8 cellular contexts compared by ENCODE assay signal in the genomic region with DNA sequence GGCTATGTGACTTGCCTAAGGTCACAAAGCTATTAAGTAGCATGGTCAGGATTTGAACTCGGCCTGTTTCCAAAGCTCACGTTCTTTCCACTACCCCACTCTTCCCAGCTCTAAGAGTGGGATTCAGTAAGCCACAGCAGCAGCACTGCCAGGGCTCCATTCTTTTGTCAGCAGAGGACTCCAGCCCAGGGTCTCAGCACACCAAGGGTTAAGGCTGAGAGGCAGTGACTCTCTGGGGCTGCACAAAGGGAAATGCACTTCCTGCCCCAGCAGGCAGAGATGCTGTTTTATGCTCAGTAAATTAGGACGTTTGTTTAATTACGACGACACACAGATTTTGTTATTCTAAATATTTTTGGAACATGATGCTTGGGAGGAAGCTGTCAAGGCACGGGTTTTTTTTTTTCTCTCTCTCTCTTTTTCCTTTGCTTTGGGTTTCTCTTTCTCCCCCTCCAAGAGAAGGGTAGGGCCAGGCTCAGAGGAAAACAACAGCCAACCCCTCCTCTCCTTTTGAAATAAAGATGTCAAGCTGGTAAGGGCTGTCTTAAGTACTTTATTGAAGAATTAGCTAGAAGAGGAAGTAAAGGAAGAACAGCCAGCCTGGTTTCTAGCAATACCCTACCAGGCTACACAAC. TPM values are rescaled to one million over a fixed set of nuclear protein-coding genes. Genes with fewer than 3 reads are reported as not detected.
DNase-seq lines count a peak whose midpoint lies in the region; FAIRE-seq and TF ChIP-seq lines count a peak whose summit lies in the region.

No MANE protein-coding gene starts in this region.

- H3K36me3 ChIP-seq in ACC112 (ENCODE audit: insufficient read depth, low read length) (peaks cover 3% of the 10 kb centered on the region; the same call in 1 of the 2 replicates), endodermal cell (ENCODE audit: control insufficient read depth, insufficient read depth, low read length) (peaks cover 50% of the 10 kb centered on the region)

- H3K4me1 ChIP-seq in ACC112 (ENCODE audit: control insufficient read depth, insufficient read depth, low read length, unreplicated experiment) (peaks cover 21% of the 10 kb centered on the region), endodermal cell (ENCODE audit: control insufficient read depth, insufficient read depth, low read length) (peaks cover 8% of the 10 kb centered on the region)

- peak overlapping the region; percentile 83 for H3K9ac ChIP-seq in endodermal cell (ENCODE audit: extremely low read depth, low read length, poor library complexity, severe bottlenecking)

- peak overlapping the region; percentile 94 for H3K4me3 ChIP-seq in ACC112 (ENCODE audit: low read depth, low read length)
- peak overlapping the region; percentile 96 for H3K4me3 ChIP-seq in endodermal cell (ENCODE audit: low read length)

- H3K27ac ChIP-seq in ACC112 (ENCODE audit: low read depth, low read length) = peak overlapping the region; percentile 74
- peak overlapping the region; percentile 88 for H3K27ac ChIP-seq in endodermal cell (ENCODE audit: low read depth, low read length)

- DNase-seq in GM19239 (ENCODE audit: insufficient read length, low spot score) (no peak), T-helper 2 cell (peak in 3 of 5 experiments; percentile 51 to 81 (median 63)), endodermal cell (peak; percentile 75), NCI-H1694 (lab: John Stamatoyannopoulos, UW) (no peak), mesenteric fat pad (ENCODE audit: low spot score) (no peak), 8988T (no peak)

- H2AFZ ChIP-seq in ACC112 (ENCODE audit: low read length, unreplicated experiment) = no peak overlapping the region

- H3K27ac Mint-ChIP-seq in endodermal cell (peak overlapping the region; percentile 87), nephron (peak overlapping the region; percentile 91 to 94 (median 93))

- H3K4me3 Mint-ChIP-seq in endodermal cell (peak overlapping the region; percentile 84), nephron (peak overlapping the region; percentile 82 to 92 (median 89))

- H3K36me3 Mint-ChIP-seq in endodermal cell (ENCODE audit: low read depth) (peaks cover 19% of the 10 kb centered on the region), nephron (ENCODE audit: low read depth) (peaks cover 14% of the 10 kb centered on the region)

- 36 to 51% methylated on average over 2 to 5 of the region's 6 CpGs for WGBS in endodermal cell (ENCODE audit: insufficient coverage in 1 of 2, insufficient read length in 1 of 2), 2 experiments

- no peaks in the 10 kb centered on the region for H3K27me3 Mint-ChIP-seq in endodermal cell (ENCODE audit: insufficient read depth)
- no peaks in the 10 kb centered on the region for H3K27me3 Mint-ChIP-seq in nephron (ENCODE audit: low read depth)

- TF ChIP-seq CTCF in endodermal cell (conservative IDR thresholded peaks at IDR 0.05) (peak; percentile 27), nephron (IDR thresholded peaks at IDR 0.05; ENCODE audit: unreplicated experiment in 3 of 3) (peak in 1 of 3 experiments; percentile 31)

- peak; percentile 62 for FAIRE-seq in GM19239 (lab: Jason Lieb, UNC)

- H3K9me3 ChIP-seq in endodermal cell (ENCODE audit: control insufficient read depth, low read length) = no peaks in the 10 kb centered on the region

- H3K27me3 ChIP-seq in ACC112 (ENCODE audit: insufficient read depth, low read length) = no peaks in the 10 kb centered on the region
- no peaks in the 10 kb centered on the region for H3K27me3 ChIP-seq in endodermal cell (ENCODE audit: control insufficient read depth, insufficient read depth, low read length, poor library complexity, severe bottlenecking)

- H3K4me1 Mint-ChIP-seq in endodermal cell = peaks cover 20% of the 10 kb centered on the region
- peaks cover 36% of the 10 kb centered on the region for H3K4me1 Mint-ChIP-seq in nephron

- peaks cover 69% of the 10 kb centered on the region for H3K79me2 ChIP-seq in ACC112 (ENCODE audit: control insufficient read depth, insufficient read depth, low read length, unreplicated experiment)

- H3K9me3 Mint-ChIP-seq in endodermal cell (no peaks in the 10 kb centered on the region), nephron (no peaks in the 10 kb centered on the region)

RNA-seq across cellular contexts. Expression of a gene that starts 2.9 kb away (rescaled TPM):
- 100 to 1,000 TPM; 270 to 288 TPM for total RNA-seq in endodermal cell
- 131 TPM for polyA plus RNA-seq in endodermal cell (2013, experiment 1 of 2)
- polyA plus RNA-seq in endodermal cell (2013, experiment 2 of 2) = 136 TPM
- total RNA-seq in mesenteric fat pad = 673 TPM

Comparison
In these comparisons a context has a peak if more than half of its experiments do, and no peak if none do; other contexts are left out.
1. DNase-seq: peak in T-helper 2 cell (3 of 5) and endodermal cell (single experiment); none in GM19239 (single experiment), NCI-H1694 (single experiment), mesenteric fat pad (single experiment) and 8988T (single experiment).